ENCODE assay signal across 1 cellular context in the genomic region with DNA sequence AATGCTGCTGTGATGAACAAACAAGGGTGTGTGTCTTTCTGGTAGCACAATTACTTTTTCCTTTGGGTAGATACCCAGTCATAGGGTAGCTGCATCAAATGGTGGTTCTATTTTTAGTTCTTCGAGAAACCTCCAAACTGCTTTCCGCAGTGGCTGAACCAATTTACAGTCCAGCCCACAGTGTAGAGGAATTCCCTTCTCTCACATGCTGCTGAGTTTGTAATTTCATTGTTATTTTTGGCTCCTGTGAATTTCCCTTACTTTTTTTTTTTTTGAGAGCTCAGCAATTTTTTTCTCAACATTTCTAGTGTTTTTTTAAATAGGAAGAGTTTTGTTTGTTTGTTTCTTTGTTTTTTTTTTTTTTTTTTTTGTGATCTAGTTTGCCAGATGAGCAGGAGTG.
TF ChIP-seq lines count a peak whose summit lies in the region.

No MANE protein-coding gene starts in this region.

TF ChIP-seq in GM12878, 131 proteins besides CTCF, POLR2A, EP300 and RAD21 (continued from another document):
- TF ChIP-seq, protein P1, sequence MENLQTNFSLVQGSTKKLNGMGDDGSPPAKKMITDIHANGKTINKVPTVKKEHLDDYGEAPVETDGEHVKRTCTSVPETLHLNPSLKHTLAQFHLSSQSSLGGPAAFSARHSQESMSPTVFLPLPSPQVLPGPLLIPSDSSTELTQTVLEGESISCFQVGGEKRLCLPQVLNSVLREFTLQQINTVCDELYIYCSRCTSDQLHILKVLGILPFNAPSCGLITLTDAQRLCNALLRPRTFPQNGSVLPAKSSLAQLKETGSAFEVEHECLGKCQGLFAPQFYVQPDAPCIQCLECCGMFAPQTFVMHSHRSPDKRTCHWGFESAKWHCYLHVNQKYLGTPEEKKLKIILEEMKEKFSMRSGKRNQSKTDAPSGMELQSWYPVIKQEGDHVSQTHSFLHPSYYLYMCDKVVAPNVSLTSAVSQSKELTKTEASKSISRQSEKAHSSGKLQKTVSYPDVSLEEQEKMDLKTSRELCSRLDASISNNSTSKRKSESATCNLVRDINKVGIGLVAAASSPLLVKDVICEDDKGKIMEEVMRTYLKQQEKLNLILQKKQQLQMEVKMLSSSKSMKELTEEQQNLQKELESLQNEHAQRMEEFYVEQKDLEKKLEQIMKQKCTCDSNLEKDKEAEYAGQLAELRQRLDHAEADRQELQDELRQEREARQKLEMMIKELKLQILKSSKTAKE (IDR thresholded peaks at IDR 0.05; ENCODE audit: low read depth, poor library complexity, severe bottlenecking): no peak
- TF ChIP-seq RUNX3 (IDR thresholded peaks at IDR 0.05; ENCODE audit: low read length): peak; percentile 47; the same call in 1 of the 2 replicates
- no peak for TF ChIP-seq CBFB (IDR thresholded peaks at IDR 0.05; ENCODE audit: low read depth)
TF ChIP-seq in GM12878: peak in this region for 4.
